ENCODE assay signal across 1 cellular context in genomic region chr20:38082894-38083293, GRCh38.
A peak's percentile ranks its signal among the peaks of the same experiment; 100 is the strongest.
TF ChIP-seq lines count a peak whose summit lies in the region.

No MANE protein-coding gene starts in this region.

TF ChIP-seq in HepG2, 621 proteins besides CTCF, POLR2A, EP300 and RAD21 (continued from another document and continues in another):
- TF ChIP-seq ZKSCAN8 (CRISPR knock-in tag; IDR thresholded peaks at IDR 0.05; ENCODE audit: borderline replicate concordance) (peak; percentile 90; the same call in 1 of the 2 replicates), ZNF891 (CRISPR knock-in tag; IDR thresholded peaks at IDR 0.05) (no peak), ZFP41 (CRISPR knock-in tag; IDR thresholded peaks at IDR 0.05; ENCODE audit: borderline replicate concordance) (no peak), SKI (IDR thresholded peaks at IDR 0.05; ENCODE audit: partially characterized antibody) (peak; percentile 72), TCF12 (IDR thresholded peaks at IDR 0.05) (no peak), TCF12 (CRISPR knock-in tag; IDR thresholded peaks at IDR 0.05) (0 out of 2 replicates have a peak, but pooled peaks have one; percentile 48), NKX3-1 (CRISPR knock-in tag; IDR thresholded peaks at IDR 0.05) (no peak), HOXD1 (CRISPR knock-in tag; IDR thresholded peaks at IDR 0.05) (no peak), REL (CRISPR knock-in tag; conservative IDR thresholded peaks at IDR 0.05) (no peak), NFYC (CRISPR knock-in tag; IDR thresholded peaks at IDR 0.05) (0 out of 2 replicates have a peak, but pooled peaks have one; percentile 20), TCF7 (IDR thresholded peaks at IDR 0.05; ENCODE audit: low read depth) (peak; percentile 97), ISL2 (CRISPR knock-in tag; IDR thresholded peaks at IDR 0.05) (peak; percentile 97), SOX6 (IDR thresholded peaks at IDR 0.05) (0 out of 2 replicates have a peak, but pooled peaks have one; percentile 78), SOX6 (CRISPR knock-in tag; IDR thresholded peaks at IDR 0.05) (peak; percentile 99), ZFP1 (CRISPR knock-in tag; IDR thresholded peaks at IDR 0.05) (0 out of 2 replicates have a peak, but pooled peaks have one; percentile 85), ZNF253 (CRISPR knock-in tag; IDR thresholded peaks at IDR 0.05; ENCODE audit: borderline replicate concordance) (no peak), PITX1 (CRISPR knock-in tag; IDR thresholded peaks at IDR 0.05) (peak; percentile 42; the same call in 1 of the 2 replicates), ZEB1 (IDR thresholded peaks at IDR 0.05; ENCODE audit: insufficient replicate concordance, low read depth) (peak; percentile 64), BCL6 (CRISPR knock-in tag; IDR thresholded peaks at IDR 0.05) (peak; percentile 100), KDM5A (IDR thresholded peaks at IDR 0.05; ENCODE audit: borderline replicate concordance, low read length) (no peak), DMAP1 (CRISPR knock-in tag; IDR thresholded peaks at IDR 0.05) (0 out of 2 replicates have a peak, but pooled peaks have one; percentile 51), ZNF44 (CRISPR knock-in tag; IDR thresholded peaks at IDR 0.05) (no peak), CEBPG (CRISPR knock-in tag; IDR thresholded peaks at IDR 0.05) (peak; percentile 68), MIER3 (CRISPR knock-in tag; IDR thresholded peaks at IDR 0.05; ENCODE audit: borderline replicate concordance) (peak; percentile 58; the same call in 1 of the 2 replicates), ZNF383 (CRISPR knock-in tag; IDR thresholded peaks at IDR 0.05; ENCODE audit: borderline replicate concordance) (no peak), GFI1 (CRISPR knock-in tag; IDR thresholded peaks at IDR 0.05; ENCODE audit: borderline replicate concordance) (peak; percentile 48; the same call in 1 of the 2 replicates), ZBTB7B (CRISPR knock-in tag; IDR thresholded peaks at IDR 0.05) (peak; percentile 93), MBD4 (IDR thresholded peaks at IDR 0.05; ENCODE audit: borderline replicate concordance, low read length) (peak; percentile 76; the same call in 1 of the 2 replicates), ZNF367 (CRISPR knock-in tag; IDR thresholded peaks at IDR 0.05; ENCODE audit: borderline replicate concordance) (no peak), DPF2 (CRISPR knock-in tag; IDR thresholded peaks at IDR 0.05; ENCODE audit: borderline replicate concordance, low read depth) (peak; percentile 87), FOXJ3 (CRISPR knock-in tag; IDR thresholded peaks at IDR 0.05; ENCODE audit: borderline replicate concordance) (peak; percentile 86; the same call in 1 of the 2 replicates), TEAD3 (CRISPR knock-in tag; optimal IDR thresholded peaks at IDR 0.05; ENCODE audit: borderline replicate concordance) (peak; percentile 96), TBL1XR1 (IDR thresholded peaks at IDR 0.05; ENCODE audit: borderline replicate concordance, low read length, partially characterized antibody) (peak; percentile 88), FOXP4 (CRISPR knock-in tag; IDR thresholded peaks at IDR 0.05) (peak; percentile 86), ARID3A (IDR thresholded peaks at IDR 0.05; ENCODE audit: low read depth, low read length) (peak; percentile 90), ZNF558 (CRISPR knock-in tag; IDR thresholded peaks at IDR 0.05; ENCODE audit: borderline replicate concordance) (0 out of 2 replicates have a peak, but pooled peaks have one; percentile 1), NONO (IDR thresholded peaks at IDR 0.05) (no peak), NONO (CRISPR knock-in tag; conservative IDR thresholded peaks at IDR 0.05) (peak; percentile 73), ZNF142 (CRISPR knock-in tag; IDR thresholded peaks at IDR 0.05) (no peak), NR2F1 (CRISPR knock-in tag; IDR thresholded peaks at IDR 0.05) (peak in 1 of 2 experiments; percentile 70; a peak in 2 of 4 replicates), NFIC (IDR thresholded peaks at IDR 0.05; ENCODE audit: low read length) (peak; percentile 95), ZSCAN22 (CRISPR knock-in tag; IDR thresholded peaks at IDR 0.05) (no peak), TRIM24 (CRISPR knock-in tag; IDR thresholded peaks at IDR 0.05) (0 out of 2 replicates have a peak, but pooled peaks have one; percentile 20), GATAD1 (CRISPR knock-in tag; IDR thresholded peaks at IDR 0.05) (peak; percentile 46; the same call in 1 of the 2 replicates), ZBTB42 (CRISPR knock-in tag; IDR thresholded peaks at IDR 0.05) (no peak), MEF2D (CRISPR knock-in tag; IDR thresholded peaks at IDR 0.05) (peak; percentile 55; the same call in 1 of the 2 replicates), FLYWCH1 (CRISPR knock-in tag; IDR thresholded peaks at IDR 0.05) (no peak), ZNF281 (CRISPR knock-in tag; IDR thresholded peaks at IDR 0.05; ENCODE audit: borderline replicate concordance) (peak; percentile 49; the same call in 1 of the 2 replicates), ATF2 (CRISPR knock-in tag; IDR thresholded peaks at IDR 0.05) (peak; percentile 64; the same call in 1 of the 2 replicates), MIER2 (CRISPR knock-in tag; IDR thresholded peaks at IDR 0.05) (0 out of 2 replicates have a peak, but pooled peaks have one; percentile 52), THRA (CRISPR knock-in tag; IDR thresholded peaks at IDR 0.05; ENCODE audit: borderline replicate concordance) (peak; percentile 77), SKIL (CRISPR knock-in tag; IDR thresholded peaks at IDR 0.05; ENCODE audit: borderline replicate concordance) (peak; percentile 50; the same call in 1 of the 2 replicates), PPARG (CRISPR knock-in tag; conservative IDR thresholded peaks at IDR 0.05) (peak; percentile 92), GTF2F1 (IDR thresholded peaks at IDR 0.05; ENCODE audit: low read length) (no peak)
